8 cellular contexts compared by ENCODE assay signal in the genomic region with DNA sequence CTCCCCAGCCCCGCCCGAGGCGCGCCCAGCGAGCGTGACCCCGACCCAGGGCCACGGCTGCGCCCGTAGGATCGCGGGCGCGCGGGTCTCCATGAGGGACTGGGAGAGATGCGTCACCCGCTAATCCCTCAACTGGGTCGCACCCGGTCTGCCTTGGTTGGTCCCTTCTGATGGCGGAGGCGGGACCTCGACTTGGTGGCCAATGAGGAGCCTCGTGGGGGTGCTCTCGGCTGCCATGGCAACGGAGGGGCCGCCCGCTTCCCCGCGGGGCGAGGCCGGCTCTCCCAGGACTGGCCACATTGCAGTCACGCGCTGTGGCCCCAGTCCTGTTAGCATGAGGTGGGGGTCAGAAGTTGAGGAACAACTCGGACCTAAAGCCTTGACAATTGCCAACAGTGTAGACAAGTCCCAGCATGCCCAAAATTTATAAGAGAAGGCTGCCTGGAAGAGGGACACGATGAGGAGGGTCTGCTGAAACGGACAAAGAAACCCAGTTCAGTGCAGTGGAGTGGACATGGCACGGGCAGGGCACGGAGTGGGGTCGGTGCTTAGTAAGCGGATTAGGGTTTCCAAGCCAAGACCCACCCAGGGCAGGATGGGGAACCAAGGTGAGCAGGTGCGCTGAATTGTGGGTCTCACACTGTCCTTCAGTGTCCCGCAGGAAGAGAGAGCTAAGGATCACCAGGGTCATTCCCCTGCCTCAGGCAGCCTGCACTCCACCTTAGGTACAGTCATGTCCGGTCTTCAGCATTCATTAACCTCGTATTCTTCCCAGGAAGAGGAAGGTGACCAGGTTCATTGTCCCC.
DNase-seq lines count a peak whose midpoint lies in the region; ATAC-seq and TF ChIP-seq lines count a peak whose summit lies in the region.

No MANE protein-coding gene starts in this region.

- ATAC-seq in GM19328 (IDR thresholded peaks at IDR 0.05; ENCODE audit: unreplicated experiment): peak; percentile 69
- peak; percentile 65 for ATAC-seq in HG03469 (IDR thresholded peaks at IDR 0.05; ENCODE audit: unreplicated experiment)
- peak; percentile 67 for ATAC-seq in memory B cell (ENCODE audit: low read depth)

- H3K27ac Mint-ChIP-seq in memory B cell: peak overlapping the region; percentile 99

- H3K4me1 Mint-ChIP-seq in memory B cell: peaks cover 25% of the 10 kb centered on the region

- TF ChIP-seq CTCF in C4-2B (conservative IDR thresholded peaks at IDR 0.05): no peak

- no peaks in the 10 kb centered on the region for H3K9me3 Mint-ChIP-seq in memory B cell

- no peaks in the 10 kb centered on the region for H3K27me3 Mint-ChIP-seq in memory B cell

- DNase-seq in NCI-H748 (lab: John Stamatoyannopoulos, UW; ENCODE audit: unreplicated experiment) (peak; percentile 96), memory B cell (ENCODE audit: low spot score in 2 of 2) (peak; percentile 89 to 93)
- peak; percentile 73 to 79 for DNase-seq in activated CD8-positive, alpha-beta memory T cell treated with anti-CD3 and anti-CD28 coated beads for 1 hour (ENCODE audit: extremely low read depth in 1 of 2, low read depth in 1 of 2)
- peak; percentile 63 for DNase-seq in effector CD8-positive, alpha-beta T cell (lab: John Stamatoyannopoulos, UW)
- DNase-seq in stimulated activated CD8-positive, alpha-beta memory T cell treated with anti-CD3 and anti-CD28 coated beads, Interleukin-12 subunit alpha, Interleukin-12 subunit beta, amount 100 ng/mL, for 1 hour (ENCODE audit: low read depth): peak; percentile 79

- peak overlapping the region; percentile 83 for H3K27ac ChIP-seq in C4-2B

- H3K4me3 Mint-ChIP-seq in memory B cell: peak overlapping the region; percentile 88

- no peaks in the 10 kb centered on the region for H3K36me3 Mint-ChIP-seq in memory B cell

Comparison
In these comparisons a context has a peak if more than half of its experiments do, and no peak if none do; other contexts are left out.
1. Peak in every context shown above with its lines: DNase-seq, ATAC-seq and H3K27ac ChIP-seq.